9 cellular contexts compared by ENCODE assay signal in the genomic region with DNA sequence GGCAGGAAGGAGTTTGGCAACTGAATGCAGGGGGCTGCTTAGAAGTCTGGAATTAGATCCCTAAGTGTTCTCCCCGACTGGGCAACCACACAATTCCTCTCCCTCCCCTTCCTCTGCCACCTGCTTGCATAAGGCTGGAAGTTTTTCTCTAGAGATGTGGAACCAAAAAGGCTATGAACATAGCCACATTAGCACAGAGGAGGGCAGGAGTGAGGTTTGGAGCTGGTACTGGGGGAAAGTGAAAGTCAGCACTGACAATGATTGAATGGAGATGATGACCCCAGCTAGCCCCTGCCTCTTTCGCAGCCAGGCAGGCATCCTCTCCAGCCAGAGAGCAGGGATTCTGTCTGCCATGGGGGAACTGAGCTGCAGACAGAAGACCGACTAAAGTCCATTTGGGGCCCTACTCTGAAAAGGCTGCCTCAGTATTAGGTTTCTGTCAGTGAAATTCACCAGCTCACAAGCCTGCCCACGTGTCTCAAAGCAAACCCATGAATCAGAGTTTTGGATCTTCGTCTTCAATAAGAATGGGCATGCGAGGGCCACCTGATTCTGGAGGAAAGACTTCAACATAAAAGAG.
DNase-seq lines count a peak whose midpoint lies in the region; ATAC-seq and TF ChIP-seq lines count a peak whose summit lies in the region.
"Had no signal": no experiment of that assay in that cellular context is flagged by ENCODE, and none has a peak within 500 bp of the region (broad histone marks: within the 10 kb centered on the region; RNA-seq: fewer than 3 reads in every experiment).

No MANE protein-coding gene starts in this region.

- H3K27ac Mint-ChIP-seq in CD4-positive, alpha-beta memory T cell: peak overlapping the region in 5 of 7 donors; percentile 1 to 91 (median 71)
- H3K27ac Mint-ChIP-seq in brain: peak overlapping the region in 4 of 5 experiments; percentile 44 to 79 (median 60)

- no peak overlapping the region for H2BK5ac ChIP-seq in IMR-90 (ENCODE audit: low read depth, low read length, poor library complexity, severe bottlenecking)

- WGBS in IMR-90 (ENCODE audit: extremely low coverage in 2 of 2, insufficient read length in 1 of 2), 2 experiments: 8% methylated on average over 2 of the region's 6 CpGs; no CpG with 5 or more reads in 1 of the 2 experiments
- WGBS in aorta, 2 donors: 17 to 26% methylated on average over 6 of the region's 6 CpGs

- peak overlapping the region; percentile 32 to 87 (median 78) for H3K4me3 Mint-ChIP-seq in CD4-positive, alpha-beta memory T cell
- H3K4me3 Mint-ChIP-seq in brain: peak overlapping the region in 3 of 5 experiments; percentile 6 to 38 (median 21)

- POLR2A ChIA-PET in CD4-positive, alpha-beta memory T cell (lab: Charles Lee; ENCODE audit: partially characterized antibody): interaction anchor here (0.9 to 1.5 kb wide), 3 partner anchors 87 to 122 kb away, joined by 3 to 11 read pairs (median 3); partner anchors contain the start of gene ITGA6
- POLR2A ChIA-PET in IMR-90 (lab: Charles Lee; ENCODE audit: unreplicated experiment): no interaction called here

- intact Hi-C loops in CD4-positive, alpha-beta memory T cell (cut with micrococcal nuclease): loop anchor here (2.0 kb wide), 1 partner anchor 123 kb away; no protein-coding TSS in a partner anchor
- intact Hi-C loops in IMR-90 (cut with micrococcal nuclease) (loop anchor here (5.0 kb wide), 1 partner anchor 123 kb away; no protein-coding TSS in a partner anchor), ascending aorta (cut with DNase I) (no loop called here), aorta (cut with DNase I) (no loop called here)

- H3K27me3 ChIP-seq in CD4-positive, alpha-beta memory T cell (ENCODE audit: insufficient read depth, low read length): no peaks in the 10 kb centered on the region
- H3K27me3 ChIP-seq in IMR-90 (ENCODE audit: control insufficient read depth, insufficient read depth, low read length) (no peaks in the 10 kb centered on the region), mucosa of stomach (ENCODE audit: control insufficient read depth, insufficient read depth, low read length) (no peaks in the 10 kb centered on the region), ascending aorta (no peaks in the 10 kb centered on the region), aorta (ENCODE audit: control insufficient read depth in 1 of 2, insufficient read depth in 2 of 2, low read length in 1 of 2) (no peaks in the 10 kb centered on the region)

- H3K36me3 ChIP-seq in CD4-positive, alpha-beta memory T cell (ENCODE audit: insufficient read depth, low read length): no peaks in the 10 kb centered on the region
- no peaks in the 10 kb centered on the region for H3K36me3 ChIP-seq in IMR-90 (ENCODE audit: control insufficient read depth, insufficient read depth, low read length)
- H3K36me3 ChIP-seq in mucosa of stomach (ENCODE audit: control insufficient read depth, insufficient read depth, low read length): no peaks in the 10 kb centered on the region
- peaks cover 0 to 2% of the 10 kb centered on the region in 2 donors for H3K36me3 ChIP-seq in ascending aorta
- no peaks in the 10 kb centered on the region for H3K36me3 ChIP-seq in aorta (ENCODE audit: control insufficient read depth in 1 of 2, insufficient read depth in 2 of 2, low read length in 1 of 2)

- no peak overlapping the region for H2BK15ac ChIP-seq in IMR-90 (ENCODE audit: low read depth, low read length)

- peak overlapping the region; percentile 54; the same call in 1 of the 2 replicates for H3K23ac ChIP-seq in IMR-90 (ENCODE audit: low read depth, low read length)

- H2BK120ac ChIP-seq in IMR-90 (ENCODE audit: low read depth, low read length): peak overlapping the region; percentile 20; the same call in 1 of the 2 replicates

- no peaks in the 10 kb centered on the region for H3K36me3 Mint-ChIP-seq in CD4-positive, alpha-beta memory T cell
- no peaks in the 10 kb centered on the region for H3K36me3 Mint-ChIP-seq in brain

- no peaks in the 10 kb centered on the region for H4K20me1 ChIP-seq in IMR-90 (ENCODE audit: insufficient read depth, low read length)

- H4K5ac ChIP-seq in IMR-90 (ENCODE audit: low read depth, low read length): no peak overlapping the region

- in situ Hi-C loops in IMR-90 (cut with MboI; ENCODE audit: low sequenced_read_pairs): no loop called here

- no peak overlapping the region for H3K56ac ChIP-seq in IMR-90 (ENCODE audit: extremely low read depth, insufficient read depth, low read length)

- peaks cover 0 to 12% (median 7%) of the 10 kb centered on the region in 8 donors for H3K9me3 Mint-ChIP-seq in CD4-positive, alpha-beta memory T cell
- peaks cover 10 to 13% (median 12%) of the 10 kb centered on the region in 5 experiments for H3K9me3 Mint-ChIP-seq in brain

- peak overlapping the region in 1 of 2 experiments; percentile 44; a peak in 3 of 4 replicates for H4K8ac ChIP-seq in IMR-90 (ENCODE audit: low read depth in 2 of 2, low read length in 2 of 2)

- peak; percentile 66 for ATAC-seq in IMR-90 (ENCODE audit: low read depth)
- ATAC-seq in HG02973 (IDR thresholded peaks at IDR 0.05; ENCODE audit: unreplicated experiment): no peak
- no peak for ATAC-seq in aorta (ENCODE audit: low FRiP score)

- no peak overlapping the region for H3K27ac ChIP-seq in CD4-positive, alpha-beta memory T cell (ENCODE audit: low read depth, low read length)
- H3K27ac ChIP-seq in IMR-90 (ENCODE audit: insufficient read depth, low read length) (no peak overlapping the region), ascending aorta (no peak overlapping the region), aorta (ENCODE audit: low read depth in 1 of 2, low read length in 2 of 2) (no peak overlapping the region)

- peaks cover 2% of the 10 kb centered on the region; the same call in 1 of the 2 replicates for H3K9me1 ChIP-seq in IMR-90 (ENCODE audit: insufficient read depth, low read length)

- peak overlapping the region; percentile 17; the same call in 1 of the 2 replicates for H3K14ac ChIP-seq in IMR-90 (replicated peaks; ENCODE audit: low read depth, low read length)

- no peak overlapping the region; the same call in 1 of the 2 replicates for H2BK20ac ChIP-seq in IMR-90 (ENCODE audit: low read depth, low read length)

- dilution Hi-C loops in IMR-90 (cut with HindIII; ENCODE audit: low sequenced_read_pairs, unreplicated experiment): no loop called here

- H2AFZ ChIP-seq in IMR-90 (replicated peaks; ENCODE audit: low read length, poor library complexity): peak overlapping the region; percentile 88

- H3K9ac ChIP-seq in IMR-90 (ENCODE audit: low read depth, low read length): no peak overlapping the region
- peak overlapping the region; percentile 19 for H3K9ac ChIP-seq in mucosa of stomach (ENCODE audit: low read length)

- peaks cover 0 to 2% of the 10 kb centered on the region in 2 donors for H3K27me3 Mint-ChIP-seq in CD4-positive, alpha-beta memory T cell
- H3K27me3 Mint-ChIP-seq in brain: no peaks in the 10 kb centered on the region

- no peak overlapping the region for H2AK5ac ChIP-seq in IMR-90 (ENCODE audit: low read depth, low read length)

- BruUV-seq in IMR-90 (replicated peaks; lab: Mats Ljungman, UMichigan): no TSS peak

- DNase-seq in CD4-positive, alpha-beta memory T cell: peak in 3 of 5 donors; percentile 4 to 10 (median 6)
- DNase-seq in IMR-90 (peak; percentile 29), ascending aorta (ENCODE audit: low spot score in 2 of 2) (no peak), aorta (no peak), NCI-H446 (lab: John Stamatoyannopoulos, UW) (no peak)
- DNase-seq: activated CD4-positive, CD25-positive, alpha-beta regulatory T cell had no signal

- H3K79me1 ChIP-seq in IMR-90 (ENCODE audit: low read depth in 1 of 2, low read length in 2 of 2): no peaks in the 10 kb centered on the region

- CTCF ChIA-PET in CD4-positive, alpha-beta memory T cell (lab: Charles Lee; ENCODE audit: partially characterized antibody): interaction anchor here (1.4 to 4.2 kb wide), 2 partner anchors 90 to 122 kb away, joined by 4 to 28 read pairs; no protein-coding TSS in a partner anchor
- CTCF ChIA-PET in IMR-90 (lab: Yijun Ruan, JAX): interaction anchor here (0.6 kb wide), 2 partner anchors 97 to 122 kb away, joined by 3 to 4 read pairs; no protein-coding TSS in a partner anchor

- H3K18ac ChIP-seq in IMR-90 (ENCODE audit: low read depth, low read length): no peak overlapping the region

- peak overlapping the region; percentile 100 for H3K4me2 ChIP-seq in IMR-90 (ENCODE audit: low read depth, low read length)

- TF ChIP-seq CTCF in IMR-90 (conservative IDR thresholded peaks at IDR 0.05; ENCODE audit: low read depth, low read length) (no peak), brain (conservative IDR thresholded peaks at IDR 0.05) (no peak), ascending aorta (IDR thresholded peaks at IDR 0.05) (no peak)

- no peak for TF ChIP-seq POLR2A in IMR-90 (IDR thresholded peaks at IDR 0.05; ENCODE audit: low read depth, low read length)

- H3K9me3 ChIP-seq in CD4-positive, alpha-beta memory T cell (ENCODE audit: control insufficient read depth in 1 of 2, low read length in 2 of 2): no peaks in the 10 kb centered on the region
- H3K9me3 ChIP-seq in IMR-90 (ENCODE audit: control insufficient read depth, insufficient read depth, low read length) (peaks cover 6% of the 10 kb centered on the region), mucosa of stomach (ENCODE audit: control insufficient read depth, low read length) (no peaks in the 10 kb centered on the region), ascending aorta (peaks cover 0 to 11% of the 10 kb centered on the region in 2 donors), aorta (ENCODE audit: control insufficient read depth, low read length) (peaks cover 2% of the 10 kb centered on the region)

- H3K4ac ChIP-seq in IMR-90 (ENCODE audit: low read depth, low read length): peak overlapping the region; percentile 43

- peak overlapping the region; percentile 65 for H2AK9ac ChIP-seq in IMR-90 (replicated peaks; ENCODE audit: low read depth, low read length, poor library complexity)

- H4K91ac ChIP-seq in IMR-90 (ENCODE audit: insufficient read depth, low read depth, low read length): no peak overlapping the region

- no peak overlapping the region for H3K4me3 ChIP-seq in CD4-positive, alpha-beta memory T cell (ENCODE audit: low read length in 2 of 2)
- H3K4me3 ChIP-seq in IMR-90 (ENCODE audit: insufficient read depth, low read depth, low read length) (no peak overlapping the region), mucosa of stomach (ENCODE audit: low read length) (no peak overlapping the region), ascending aorta (peak overlapping the region in 1 of 2 donors; percentile 8), aorta (ENCODE audit: low read length in 2 of 2) (no peak overlapping the region)

- peaks cover 18 to 24% (median 22%) of the 10 kb centered on the region in 4 donors for H3K4me1 Mint-ChIP-seq in CD4-positive, alpha-beta memory T cell
- H3K4me1 Mint-ChIP-seq in brain: peaks cover 32% of the 10 kb centered on the region

- H3K4me1 ChIP-seq in CD4-positive, alpha-beta memory T cell (ENCODE audit: insufficient read depth, low read length): peaks cover 19% of the 10 kb centered on the region
- H3K4me1 ChIP-seq in IMR-90 (ENCODE audit: control insufficient read depth, insufficient read depth, low read length) (peaks cover 9% of the 10 kb centered on the region), mucosa of stomach (ENCODE audit: control insufficient read depth, insufficient read depth, low read length) (peaks cover 67% of the 10 kb centered on the region), ascending aorta (no peaks in the 10 kb centered on the region), aorta (ENCODE audit: control insufficient read depth in 1 of 2, insufficient read depth in 2 of 2, low read length in 2 of 2) (no peaks in the 10 kb centered on the region)

- TF ChIP-seq RAD21 in IMR-90 (IDR thresholded peaks at IDR 0.05; ENCODE audit: low read length): no peak

Comparison
In these comparisons a context has a peak if more than half of its experiments do, and no peak if none do; other contexts are left out.
1. DNase-seq: peak in CD4-positive, alpha-beta memory T cell (3 of 5) and IMR-90 (single experiment); none in ascending aorta (0 of 2), aorta (0 of 2) and NCI-H446 (0 of 2).
2. intact Hi-C loops: an anchor here in CD4-positive, alpha-beta memory T cell (2.0 kb wide) and IMR-90 (5.0 kb wide); none called in ascending aorta and aorta.